19 cellular contexts compared by ENCODE assay signal in genomic region chr12:62689042-62689839, GRCh38.
DNase-seq lines count a peak whose midpoint lies in the region; ATAC-seq, FAIRE-seq and TF ChIP-seq lines count a peak whose summit lies in the region.
"Had no signal": no experiment of that assay in that cellular context is flagged by ENCODE, and none has a peak within 500 bp of the region (broad histone marks: within the 10 kb centered on the region; RNA-seq: fewer than 3 reads in every experiment).

No MANE protein-coding gene starts in this region.

- no peaks in the 10 kb centered on the region for H3K27me3 ChIP-seq in stomach smooth muscle (ENCODE audit: control insufficient read depth in 1 of 2, insufficient read depth in 2 of 2, low read length in 2 of 2)
- no peaks in the 10 kb centered on the region for H3K27me3 ChIP-seq in CD8-positive, alpha-beta T cell (ENCODE audit: insufficient read depth, low read length)

- DNase-seq in GM18507 (ENCODE audit: extremely low spot score, insufficient read length, low read depth) (no peak), M059J (ENCODE audit: low read depth) (peak; percentile 72), fibroblast of mammary gland (ENCODE audit: low read depth) (peak; percentile 46), iPS-NIHi11 (ENCODE audit: low spot score) (no peak), AG08396 (ENCODE audit: low spot score) (no peak)
- DNase-seq in CD8-positive, alpha-beta T cell = no peak
- DNase-seq: CD8-positive, alpha-beta memory T cell; DMS79 treated with DMSO at 0.1 percent for 48 hours; GF-D8; Kasumi-1; NCI-H1417 treated with DMSO at 0.1 percent for 48 hours; NCI-H2029; NCI-H2171 treated with DMSO at 0.1 percent for 48 hours; NCI-H510A; SW 1271 had no signal

- no peaks in the 10 kb centered on the region for H3K4me1 Mint-ChIP-seq in CD8-positive, alpha-beta T cell (ENCODE audit: low read depth)
- H3K4me1 Mint-ChIP-seq: CD8-positive, alpha-beta memory T cell; IgD-negative memory B cell had no signal

- peak; percentile 26 for FAIRE-seq in GM18507 (lab: Jason Lieb, UNC)
- FAIRE-seq: GM12891, H54 had no signal

- no peaks in the 10 kb centered on the region for H3K36me3 Mint-ChIP-seq in CD8-positive, alpha-beta T cell
- H3K36me3 Mint-ChIP-seq: CD8-positive, alpha-beta memory T cell; IgD-negative memory B cell had no signal

- H3K9me3 Mint-ChIP-seq in CD8-positive, alpha-beta T cell = no peaks in the 10 kb centered on the region
- H3K9me3 Mint-ChIP-seq: CD8-positive, alpha-beta memory T cell had no signal

- H3K4me3 ChIP-seq in fibroblast of mammary gland (ENCODE audit: control insufficient read depth, low read depth, low read length) (no peak overlapping the region), stomach smooth muscle (ENCODE audit: low read length in 2 of 2) (no peak overlapping the region)
- no peak overlapping the region for H3K4me3 ChIP-seq in CD8-positive, alpha-beta T cell (ENCODE audit: low read depth, low read length)

- intact Hi-C loops in CD8-positive, alpha-beta T cell (cut with DNase I, micrococcal nuclease) = no loop called here

- ATAC-seq in CD8-positive, alpha-beta T cell = no peak

- peak overlapping the region in 1 of 2 donors; percentile 13 for H3K9ac ChIP-seq in stomach smooth muscle (ENCODE audit: low read length in 2 of 2)

- peak overlapping the region; percentile 70 for H3K27ac ChIP-seq in stomach smooth muscle (ENCODE audit: low read length)
- H3K27ac ChIP-seq in CD8-positive, alpha-beta T cell (ENCODE audit: low read depth, low read length) = no peak overlapping the region

- peaks cover 56% of the 10 kb centered on the region for H3K4me1 ChIP-seq in stomach smooth muscle (ENCODE audit: control insufficient read depth, insufficient read depth, low read length)
- no peaks in the 10 kb centered on the region for H3K4me1 ChIP-seq in CD8-positive, alpha-beta T cell (ENCODE audit: insufficient read depth, low read length)

- no peaks in the 10 kb centered on the region for H3K36me3 ChIP-seq in stomach smooth muscle (ENCODE audit: control insufficient read depth in 2 of 2, insufficient read depth in 2 of 2, low read length in 2 of 2)
- no peaks in the 10 kb centered on the region for H3K36me3 ChIP-seq in CD8-positive, alpha-beta T cell (ENCODE audit: insufficient read depth, low read length)

- POLR2A ChIA-PET in CD8-positive, alpha-beta T cell (lab: Charles Lee) = interaction anchor here (0.6 kb wide), 1 partner anchor 150 kb away, joined by 3 read pairs; no protein-coding TSS in a partner anchor

- no peak overlapping the region for H3K4me3 Mint-ChIP-seq in CD8-positive, alpha-beta T cell
- H3K4me3 Mint-ChIP-seq: CD8-positive, alpha-beta memory T cell; IgD-negative memory B cell had no signal

- no peaks in the 10 kb centered on the region for H3K9me3 ChIP-seq in stomach smooth muscle (ENCODE audit: control insufficient read depth in 2 of 2, low read length in 2 of 2)
- no peaks in the 10 kb centered on the region for H3K9me3 ChIP-seq in CD8-positive, alpha-beta T cell (ENCODE audit: low read length)

- no peak overlapping the region for H3K27ac Mint-ChIP-seq in CD8-positive, alpha-beta T cell
- H3K27ac Mint-ChIP-seq: CD8-positive, alpha-beta memory T cell; IgD-negative memory B cell had no signal

- no peak for TF ChIP-seq CTCF in fibroblast of mammary gland (conservative IDR thresholded peaks at IDR 0.05; ENCODE audit: control insufficient read depth, insufficient read depth, low read depth, low read length)
- TF ChIP-seq CTCF in CD8-positive, alpha-beta T cell (IDR thresholded peaks at IDR 0.05) = no peak

- no peaks in the 10 kb centered on the region for H3K27me3 Mint-ChIP-seq in CD8-positive, alpha-beta T cell (ENCODE audit: low read depth)
- H3K27me3 Mint-ChIP-seq: IgD-negative memory B cell had no signal

- CTCF ChIA-PET in CD8-positive, alpha-beta T cell (lab: Charles Lee) = no interaction called here

Comparison
In these comparisons a context has a peak if more than half of its experiments do, and no peak if none do; other contexts are left out.
1. DNase-seq: peak in M059J (single experiment) and fibroblast of mammary gland (single experiment); none in GM18507 (single experiment), iPS-NIHi11 (single experiment), AG08396 (single experiment) and CD8-positive, alpha-beta T cell (0 of 7).